ENCODE assay signal across 29 cellular contexts in the genomic region with DNA sequence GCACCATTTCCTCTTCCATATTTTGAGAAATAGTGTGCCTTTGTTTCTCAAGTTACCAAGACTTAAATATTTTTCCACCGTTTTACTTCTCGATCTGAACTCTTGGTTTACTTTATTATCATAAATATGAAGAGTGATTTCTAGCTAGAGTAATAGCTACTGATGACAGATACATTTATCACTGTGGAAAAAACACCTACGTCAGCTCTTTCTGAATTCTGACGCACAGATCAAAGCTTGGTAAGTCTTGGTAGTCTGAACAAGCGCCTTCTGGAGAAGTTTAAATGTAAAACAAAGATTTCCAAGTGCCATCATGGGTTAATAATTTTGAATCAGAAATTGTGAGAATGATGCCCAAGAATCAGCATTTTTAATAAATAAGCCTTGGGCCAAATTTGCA.
"Had no signal": no experiment of that assay in that cellular context is flagged by ENCODE, and none has a peak within 500 bp of the region (broad histone marks: within the 10 kb centered on the region; RNA-seq: fewer than 3 reads in every experiment).

No MANE protein-coding gene starts in this region.

- H3K27me3 ChIP-seq: colonic mucosa, dorsolateral prefrontal cortex, esophagus muscularis mucosa, esophagus squamous epithelium, foreskin keratinocyte, gastrocnemius medialis, gastroesophageal sphincter, heart left ventricle, heart right ventricle had no signal

- H3K4me3 Mint-ChIP-seq: dendritic cell treated with granulocyte-macrophage colony-stimulating factor and Interleukin-4, amounts not matched to agents 40 ng/mL and 50 ng/mL, for 4 days; effector memory CD8-positive, alpha-beta T cell; endodermal cell had no signal

- H3K36me3 ChIP-seq: colonic mucosa, esophagus muscularis mucosa, esophagus squamous epithelium, gastrocnemius medialis, gastroesophageal sphincter, heart left ventricle, heart right ventricle had no signal

- FAIRE-seq: colon, endometrium, endothelial cell of umbilical vein, frontal cortex had no signal

- H3K4me3 ChIP-seq: colonic mucosa, coronary artery, dorsolateral prefrontal cortex, esophagus muscularis mucosa, esophagus squamous epithelium, gastrocnemius medialis, gastroesophageal sphincter, heart left ventricle, heart right ventricle had no signal

- H3K4me1 ChIP-seq: colonic mucosa, esophagus muscularis mucosa, esophagus squamous epithelium, foreskin keratinocyte, gastrocnemius medialis, gastroesophageal sphincter, heart left ventricle, heart right ventricle had no signal

- H3K27me3 Mint-ChIP-seq: dendritic cell treated with granulocyte-macrophage colony-stimulating factor and Interleukin-4, amounts not matched to agents 40 ng/mL and 50 ng/mL, for 4 days; effector memory CD8-positive, alpha-beta T cell had no signal

- H3K9me3 ChIP-seq: colonic mucosa, esophagus muscularis mucosa, esophagus squamous epithelium, gastrocnemius medialis, gastroesophageal sphincter, heart left ventricle had no signal

- DNase-seq: colonic mucosa; cortex of kidney; dermis blood vessel endothelial cell; dorsolateral prefrontal cortex; effector CD4-positive, alpha-beta T cell; effector CD8-positive, alpha-beta T cell; effector memory CD4-positive, alpha-beta T cell; effector memory CD8-positive, alpha-beta T cell; endodermal cell; erythroblast; esophagus squamous epithelium; foreskin fibroblast; foreskin keratinocyte; foreskin melanocyte; gastrocnemius medialis; glutamatergic neuron; head of caudate nucleus; heart left ventricle; heart right ventricle had no signal

- H3K27ac ChIP-seq: colonic mucosa, coronary artery, dorsolateral prefrontal cortex, epithelial cell of prostate, esophagus muscularis mucosa, esophagus squamous epithelium, foreskin keratinocyte, gastrocnemius medialis, gastroesophageal sphincter, heart left ventricle, heart right ventricle had no signal

- H3K27ac Mint-ChIP-seq: dendritic cell treated with granulocyte-macrophage colony-stimulating factor and Interleukin-4, amounts not matched to agents 40 ng/mL and 50 ng/mL, for 4 days; effector memory CD8-positive, alpha-beta T cell; endodermal cell had no signal

- ATAC-seq: effector memory CD8-positive, alpha-beta T cell; esophagus mucosa; foreskin keratinocyte; gastrocnemius medialis; gastroesophageal sphincter; heart left ventricle; heart right ventricle had no signal
